ENCODE assay signal across 15 cellular contexts in genomic region chr3:173465112-173465511, GRCh38.
DNase-seq lines count a peak whose midpoint lies in the region; ATAC-seq and TF ChIP-seq lines count a peak whose summit lies in the region.
"Had no signal": no experiment of that assay in that cellular context is flagged by ENCODE, and none has a peak within 500 bp of the region (broad histone marks: within the 10 kb centered on the region; RNA-seq: fewer than 3 reads in every experiment).

No MANE protein-coding gene starts in this region.

- H3K4me3 ChIP-seq in AG10803 (ENCODE audit: low read length) (no peak overlapping the region), cardiac fibroblast (replicated peaks in 1 of 2; ENCODE audit: low read depth in 2 of 2, low read length in 2 of 2) (no peak overlapping the region)
- H3K4me3 ChIP-seq: BLaER1 had no signal

- CTCF ChIA-PET in GM10248 (lab: Yijun Ruan, JAX): no interaction called here

- POLR2A ChIA-PET in GM10248 (lab: Yijun Ruan, JAX): no interaction called here

- DNase-seq in AG10803 (ENCODE audit: low read depth) (peak; percentile 63), HT1080 (ENCODE audit: low read depth) (peak; percentile 92), cardiac fibroblast (ENCODE audit: low read depth in 2 of 2) (peak; percentile 24 to 71), iris pigment epithelial cell (ENCODE audit: low read depth) (peak; percentile 44), NCI-H524 (lab: John Stamatoyannopoulos, UW) (no peak), GM10248 (ENCODE audit: extremely low spot score) (no peak), mucosa of gallbladder (ENCODE audit: low spot score) (no peak)
- DNase-seq: anterior cingulate cortex; GF-D8; KG1; NCI-H2029; NK-92 treated with Interleukin-12 subunit alpha and Interleukin-12 subunit beta, amount 100 ng/mL, for 24 hours; right cardiac atrium had no signal

- TF ChIP-seq POLR2A in GM18505 (IDR thresholded peaks at IDR 0.05; ENCODE audit: borderline replicate concordance, extremely low read depth, insufficient read depth, insufficient read length): no peak

- no peak for ATAC-seq in GM18505 (IDR thresholded peaks at IDR 0.05; ENCODE audit: unreplicated experiment)
- ATAC-seq: right cardiac atrium had no signal

- TF ChIP-seq CTCF in AG10803 (conservative IDR thresholded peaks at IDR 0.05; ENCODE audit: low read length) (no peak), cardiac fibroblast (IDR thresholded peaks at IDR 0.05; ENCODE audit: low read depth, low read length) (no peak), GM10248 (IDR thresholded peaks at IDR 0.05; ENCODE audit: control extremely low read depth, extremely low read depth, low read depth, missing control alignments) (no peak)

Comparison
In these comparisons a context has a peak if more than half of its experiments do, and no peak if none do; other contexts are left out.
1. DNase-seq: peak in AG10803 (single experiment), HT1080 (single experiment), cardiac fibroblast (2 of 2) and iris pigment epithelial cell (single experiment); none in NCI-H524 (0 of 2), GM10248 (single experiment) and mucosa of gallbladder (single experiment).